ENCODE assay signal across 32 cellular contexts in genomic region chr11:125431481-125431880, GRCh38.
"Had no signal": no experiment of that assay in that cellular context is flagged by ENCODE, and none has a peak within 500 bp of the region (broad histone marks: within the 10 kb centered on the region; RNA-seq: fewer than 3 reads in every experiment).

No MANE protein-coding gene starts in this region.

- ATAC-seq: activated CD8-positive, alpha-beta T cell treated with anti-CD3 and anti-CD28 coated beads for 36 hours; activated T-cell treated with anti-CD3 and anti-CD28 coated beads, Interleukin-2, amount 50 U/mL, for 72 hours; activated T-helper 17 cell treated with anti-CD3 and anti-CD28 coated beads, Interleukin-2, amount 50 U/mL, for 72 hours; PC-3; Right ventricle myocardium inferior had no signal

- DNase-seq: activated CD4-positive, alpha-beta T cell treated with anti-CD3 and anti-CD28 coated beads, Interleukin-2, amount 10 ng/mL, durations not matched to agents 24 days and 14 days; activated CD4-positive, alpha-beta T cell treated with anti-CD3 and anti-CD28 coated beads, Interleukin-2, amount 50 U/mL, for 4 hours; activated CD8-positive, alpha-beta T cell treated with anti-CD3 and anti-CD28 coated beads for 36 hours; activated gamma-delta T cell; activated naive CD4-positive, alpha-beta T cell treated with Interleukin-2 at 50 U/mL for 16 hours; activated naive CD8-positive, alpha-beta T cell treated with anti-CD3 and anti-CD28 coated beads, Interleukin-2, amount 10 ng/mL, durations not matched to agents 7 days and 5 days; activated T-cell treated with anti-CD3 and anti-CD28 coated beads, Interleukin-2, amount 50 U/mL, for 1 hour; activated T-cell treated with anti-CD3 and anti-CD28 coated beads, Interleukin-2, amount 50 U/mL, for 72 hours; amygdala; Karpas-422; KBM-7; NCI-H1105 treated with DMSO at 0.1 percent for 48 hours; NCI-H1436; NCI-H1694; NCI-H1930; NCI-H2081 treated with DMSO at 0.1 percent for 48 hours; NCI-H226; NCI-H446 treated with DMSO at 0.1 percent for 48 hours; NCI-H526 treated with DMSO at 0.1 percent for 48 hours; NCI-H774; NK-92 treated with Interleukin-12 subunit alpha and Interleukin-12 subunit beta, amount 100 ng/mL, for 24 hours; PC-3; SW 1271; T-helper 1 cell; T-helper 2 cell; T-helper 9 cell had no signal

- H3K36me3 ChIP-seq: cardiac muscle cell had no signal

- H3K4me3 Mint-ChIP-seq: activated CD4-positive, alpha-beta T cell treated with anti-CD3 and anti-CD28 coated beads, Interleukin-2, amount 10 ng/mL, durations not matched to agents 24 days and 14 days; activated CD8-positive, alpha-beta T cell treated with anti-CD3 and anti-CD28 coated beads for 36 hours; activated naive CD4-positive, alpha-beta T cell treated with anti-CD3 and anti-CD28 coated beads, Interleukin-2, amount 50 U/mL, for 24 hours; activated naive CD8-positive, alpha-beta T cell treated with anti-CD3 and anti-CD28 coated beads, Interleukin-2, amount 10 ng/mL, durations not matched to agents 7 days and 5 days; activated T-cell treated with anti-CD3 and anti-CD28 coated beads, Interleukin-2, amount 50 U/mL, for 72 hours; activated T-helper 17 cell treated with anti-CD3 and anti-CD28 coated beads, Interleukin-2, amount 50 U/mL, for 72 hours had no signal

- H3K27me3 ChIP-seq: ascending aorta, cardiac muscle cell had no signal

- H3K9me3 ChIP-seq: ascending aorta had no signal

- H3K36me3 Mint-ChIP-seq: activated naive CD4-positive, alpha-beta T cell treated with anti-CD3 and anti-CD28 coated beads, Interleukin-2, amount 50 U/mL, for 24 hours; activated naive CD8-positive, alpha-beta T cell treated with anti-CD3 and anti-CD28 coated beads, Interleukin-2, amount 10 ng/mL, durations not matched to agents 7 days and 5 days had no signal

- H3K4me3 ChIP-seq: ascending aorta, cardiac muscle cell had no signal

- H3K27me3 Mint-ChIP-seq: activated naive CD4-positive, alpha-beta T cell treated with anti-CD3 and anti-CD28 coated beads, Interleukin-2, amount 50 U/mL, for 24 hours had no signal

- H3K9me3 Mint-ChIP-seq: activated CD4-positive, alpha-beta T cell treated with anti-CD3 and anti-CD28 coated beads, Interleukin-2, amount 10 ng/mL, durations not matched to agents 24 days and 14 days; activated CD8-positive, alpha-beta T cell treated with anti-CD3 and anti-CD28 coated beads for 36 hours; activated naive CD4-positive, alpha-beta T cell treated with anti-CD3 and anti-CD28 coated beads, Interleukin-2, amount 50 U/mL, for 24 hours; activated naive CD8-positive, alpha-beta T cell treated with anti-CD3 and anti-CD28 coated beads, Interleukin-2, amount 10 ng/mL, durations not matched to agents 7 days and 5 days; activated T-cell treated with anti-CD3 and anti-CD28 coated beads, Interleukin-2, amount 50 U/mL, for 72 hours; activated T-helper 17 cell treated with anti-CD3 and anti-CD28 coated beads, Interleukin-2, amount 50 U/mL, for 72 hours had no signal

- H3K4me1 Mint-ChIP-seq: activated CD4-positive, alpha-beta T cell treated with anti-CD3 and anti-CD28 coated beads, Interleukin-2, amount 10 ng/mL, durations not matched to agents 24 days and 14 days; activated naive CD4-positive, alpha-beta T cell treated with anti-CD3 and anti-CD28 coated beads, Interleukin-2, amount 50 U/mL, for 24 hours; activated T-helper 17 cell treated with anti-CD3 and anti-CD28 coated beads, Interleukin-2, amount 50 U/mL, for 72 hours had no signal

- H3K27ac ChIP-seq: ascending aorta, cardiac muscle cell, RWPE1 had no signal

- H3K27ac Mint-ChIP-seq: activated CD4-positive, alpha-beta T cell treated with anti-CD3 and anti-CD28 coated beads, Interleukin-2, amount 10 ng/mL, durations not matched to agents 24 days and 14 days; activated CD8-positive, alpha-beta T cell treated with anti-CD3 and anti-CD28 coated beads for 36 hours; activated naive CD4-positive, alpha-beta T cell treated with anti-CD3 and anti-CD28 coated beads, Interleukin-2, amount 50 U/mL, for 24 hours; activated naive CD8-positive, alpha-beta T cell treated with anti-CD3 and anti-CD28 coated beads, Interleukin-2, amount 10 ng/mL, durations not matched to agents 7 days and 5 days; activated T-cell treated with anti-CD3 and anti-CD28 coated beads, Interleukin-2, amount 50 U/mL, for 72 hours; activated T-helper 17 cell treated with anti-CD3 and anti-CD28 coated beads, Interleukin-2, amount 50 U/mL, for 72 hours had no signal
